ENCODE assay signal across 13 cellular contexts in the genomic region with DNA sequence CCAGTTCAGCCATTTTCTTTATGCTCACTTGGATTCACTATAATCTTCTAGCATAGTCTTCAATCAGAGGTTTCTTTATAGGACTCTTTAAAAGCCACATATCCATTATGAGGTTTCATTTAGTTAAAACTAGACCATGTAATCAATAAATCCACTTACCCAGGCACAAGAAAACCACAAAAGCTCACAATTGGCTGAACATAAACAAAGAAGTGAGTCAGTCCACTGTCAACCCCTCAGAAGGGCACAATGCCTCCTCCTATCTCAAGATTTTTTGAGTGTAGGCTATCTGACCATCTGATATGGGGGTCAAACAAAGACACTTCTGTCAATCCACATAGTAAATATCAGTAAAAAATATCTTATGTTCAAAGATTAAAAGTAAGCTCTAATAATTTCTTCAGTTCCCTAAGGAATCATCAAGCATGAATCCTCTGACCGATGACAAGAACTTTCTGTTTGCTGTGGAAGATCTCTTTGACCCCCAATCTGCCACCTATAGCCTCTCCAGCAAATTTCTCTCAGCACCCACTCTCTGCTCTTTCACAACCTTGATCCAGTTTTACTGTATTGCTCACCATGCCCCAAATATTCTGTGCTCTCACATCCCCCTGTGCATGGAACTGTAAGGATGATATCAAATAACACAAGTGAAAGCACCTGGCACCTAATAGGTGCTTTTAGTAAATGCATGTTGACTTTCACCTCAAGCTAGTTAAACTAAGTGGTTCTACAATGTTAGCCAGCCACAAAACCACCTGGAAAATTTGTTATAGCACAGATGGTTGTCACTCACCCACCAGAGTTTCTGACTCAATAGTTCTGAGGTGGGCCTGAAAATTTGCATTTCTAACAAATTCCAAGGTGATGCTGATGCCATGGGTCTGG. TPM values are rescaled to one million over a fixed set of nuclear protein-coding genes. Genes with fewer than 3 reads are reported as not detected.
DNase-seq lines count a peak whose midpoint lies in the region; ATAC-seq, FAIRE-seq and TF ChIP-seq lines count a peak whose summit lies in the region.
"Had no signal": no experiment of that assay in that cellular context is flagged by ENCODE, and none has a peak within 500 bp of the region (broad histone marks: within the 10 kb centered on the region; RNA-seq: fewer than 3 reads in every experiment).

No MANE protein-coding gene starts in this region.

- in situ Hi-C loops in GM23248 (cut with MboI) = no loop called here

- H2AFZ ChIP-seq in GM23248 = no peak overlapping the region

- H4K20me1 ChIP-seq in GM23248 (ENCODE audit: insufficient read depth) = no peaks in the 10 kb centered on the region

- 86 to 95% methylated on average over 1 of the region's 1 CpG for WGBS in GM23248 (ENCODE audit: low coverage in 1 of 2, low lambda C conversion rate in 2 of 2, missing lambda C conversion rate in 2 of 2), 2 experiments

- H3K27me3 ChIP-seq in GM23248 (replicated peaks; ENCODE audit: insufficient read depth) = no peaks in the 10 kb centered on the region
- no peaks in the 10 kb centered on the region for H3K27me3 ChIP-seq in bronchial epithelial cell (ENCODE audit: control insufficient read depth, insufficient read depth, low read length)

- H3K36me3 ChIP-seq in GM23248 (ENCODE audit: low read depth) = peaks cover 22% of the 10 kb centered on the region
- no peaks in the 10 kb centered on the region for H3K36me3 ChIP-seq in bronchial epithelial cell (ENCODE audit: control insufficient read depth, insufficient read depth, low read length)

- H3K79me2 ChIP-seq in GM23248 (ENCODE audit: insufficient read depth) = peaks cover 51% of the 10 kb centered on the region

- no peaks in the 10 kb centered on the region for H3K9me2 ChIP-seq in GM23248 (ENCODE audit: insufficient read depth)

- H3K4me3 ChIP-seq in GM23248 = no peak overlapping the region
- no peak overlapping the region for H3K4me3 ChIP-seq in bronchial epithelial cell (ENCODE audit: low read depth, low read length)

- intact Hi-C loops in posterior cingulate gyrus (cut with DNase I) = no loop called here

- H3K9ac ChIP-seq in GM23248 = 0 out of 2 replicates have a peak overlapping the region, but pooled peaks have one; percentile 10

- H3F3A ChIP-seq in GM23248 (ENCODE audit: insufficient read depth) = peaks cover 53% of the 10 kb centered on the region

- peaks cover 43% of the 10 kb centered on the region for H3K4me1 ChIP-seq in GM23248 (ENCODE audit: insufficient read depth)

- FAIRE-seq in bronchial epithelial cell (lab: Jason Lieb, UNC) = peak; percentile 64

- peak overlapping the region; percentile 19; the same call in 1 of the 2 replicates for H3K27ac ChIP-seq in GM23248

- no peak for TF ChIP-seq CTCF in bronchial epithelial cell (IDR thresholded peaks at IDR 0.05; ENCODE audit: insufficient read depth, low read length, severe bottlenecking)

- H3K4me2 ChIP-seq in GM23248 (ENCODE audit: unreplicated experiment) = peak overlapping the region; percentile 8

- ATAC-seq in GM21576 (IDR thresholded peaks at IDR 0.05; ENCODE audit: unreplicated experiment) = no peak

- no peaks in the 10 kb centered on the region for H3K9me3 ChIP-seq in GM23248 (ENCODE audit: low read depth)

- DNase-seq in COLO829 (ENCODE audit: low spot score) (peak; percentile 88), GM23248 (peak; percentile 35), NCI-H2081 treated with DMSO at 0.1 percent for 48 hours (lab: John Stamatoyannopoulos, UW) (peak; percentile 93), bronchial epithelial cell (ENCODE audit: low read depth) (no peak), Kasumi-1 (lab: John Stamatoyannopoulos, UW) (no peak), posterior cingulate gyrus (no peak), activated gamma-delta T cell treated with Interleukin-2 at 50 U/mL for 16 hours (no peak)
- DNase-seq: activated CD4-positive, alpha-beta T cell treated with anti-CD3 and anti-CD28 coated beads for 1 hour; activated naive CD4-positive, alpha-beta T cell treated with anti-CD3 and anti-CD28 coated beads, Interleukin-2, amount 50 U/mL, for 16 hours; hypothalamus; mammary epithelial cell; stimulated activated CD4-positive, alpha-beta T cell treated with anti-CD3 and anti-CD28 coated beads, Interleukin-2, amount 100 ng/mL, for 48 hours had no signal

RNA-seq across cellular contexts. Expression of gene RAB3B, which starts 16.7 kb away (rescaled TPM):
- 65.3 and 67.3 TPM in 2 replicates for total RNA-seq in GM23248 (2014; rRNA removed; shearing (Covaris generic))
- 54.2 and 54.9 TPM in 2 replicates for polyA plus RNA-seq in GM23248 (2016; fragmentation: Nextera tagmentation; extraction: Ambion mirVana)
- 2.2 and 3.4 TPM in 2 replicates for total RNA-seq in bronchial epithelial cell

RNA-seq across cellular contexts. Expression of gene KTI12, which starts 59.8 kb away (rescaled TPM):
- total RNA-seq in GM23248 (2014; rRNA removed; shearing (Covaris generic)) = 8.3 and 18.3 TPM in 2 replicates
- 10.7 and 12.4 TPM in 2 replicates for polyA plus RNA-seq in GM23248 (2016; fragmentation: Nextera tagmentation; extraction: Ambion mirVana)
- 5.6 and 10.0 TPM in 2 replicates for total RNA-seq in bronchial epithelial cell

Comparison
In these comparisons a context has a peak if more than half of its experiments do, and no peak if none do; other contexts are left out.
1. DNase-seq: peak in COLO829 (single experiment), GM23248 (single experiment) and NCI-H2081 treated with DMSO at 0.1 percent for 48 hours (single experiment); none in bronchial epithelial cell (single experiment), Kasumi-1 (0 of 2), posterior cingulate gyrus (0 of 10) and activated gamma-delta T cell treated with Interleukin-2 at 50 U/mL for 16 hours (single experiment).
2. RNA of gene RAB3B, which starts 16.7 kb away (total RNA-seq): 65.3 to 67.3 TPM in GM23248; 2.2 to 3.4 TPM in bronchial epithelial cell; every median in the first group is over 10 times any median in the second.